19 cellular contexts compared by ENCODE assay signal in genomic region chr15:61841461-61841860, GRCh38.
"Had no signal": no experiment of that assay in that cellular context is flagged by ENCODE, and none has a peak within 500 bp of the region (broad histone marks: within the 10 kb centered on the region; RNA-seq: fewer than 3 reads in every experiment).

No MANE protein-coding gene starts in this region.

- H3K27ac ChIP-seq: left lung, skin epidermis, suprapubic skin had no signal

- H3K27me3 ChIP-seq: suprapubic skin had no signal

- H3K27ac Mint-ChIP-seq: nephron, T-cell, type B pancreatic cell had no signal

- H3K9me3 Mint-ChIP-seq: activated T-cell treated with anti-CD3 and anti-CD28 coated beads, Interleukin-2, amount 50 U/mL, for 4 hours; T-cell; type B pancreatic cell had no signal

- H3K4me1 ChIP-seq: left lung, suprapubic skin had no signal

- ATAC-seq: esophagus mucosa; left lung; mucosa of descending colon; stimulated activated naive CD8-positive, alpha-beta T cell treated with anti-CD3 and anti-CD28 coated beads, Interleukin-15, Interleukin-2, amounts not matched to agents 100 U/mL and 50 U/mL, for 24 hours; T-cell had no signal

- H3K9me3 ChIP-seq: left lung, mucosa of descending colon, suprapubic skin had no signal

- H3K4me3 ChIP-seq: left lung, mucosa of descending colon, skin epidermis, suprapubic skin had no signal

- H3K36me3 Mint-ChIP-seq: T-cell, type B pancreatic cell had no signal

- H3K36me3 ChIP-seq: left lung, suprapubic skin had no signal

- DNase-seq: activated CD4-positive, alpha-beta T cell treated with anti-CD3 and anti-CD28 coated beads, Interleukin-2, amount 50 U/mL, for 48 hours; activated CD4-positive, CD25-positive, alpha-beta regulatory T cell treated with anti-CD3 and anti-CD28 coated beads, Interleukin-2, amount 50 U/mL, for 72 hours; activated gamma-delta T cell; activated T-cell treated with anti-CD3 and anti-CD28 coated beads, Interleukin-2, amount 50 U/mL, for 4 hours; anterior cingulate cortex; hippocampal formation; left lung; mucosa of descending colon; occipital lobe; stimulated activated CD4-positive, alpha-beta T cell treated with anti-CD3 and anti-CD28 coated beads, Interleukin-4, amount 100 ng/mL, for 4 hours; stimulated activated CD8-positive, alpha-beta memory T cell treated with anti-CD3 and anti-CD28 coated beads, Interleukin-4, amount 100 ng/mL, for 48 hours; stimulated activated naive CD8-positive, alpha-beta T cell treated with anti-CD3 and anti-CD28 coated beads, Interleukin-15, Interleukin-2, amounts not matched to agents 100 U/mL and 50 U/mL, for 24 hours; T-cell; T-helper 9 cell had no signal

- H3K4me3 Mint-ChIP-seq: activated T-cell treated with anti-CD3 and anti-CD28 coated beads, Interleukin-2, amount 50 U/mL, for 4 hours; nephron; T-cell; type B pancreatic cell had no signal
